Comparison of ENCODE assay signal across 17 cellular contexts in genomic region chr9:83362341-83362995, GRCh38.
DNase-seq lines count a peak whose midpoint lies in the region; TF ChIP-seq lines count a peak whose summit lies in the region.
"Had no signal": no experiment of that assay in that cellular context is flagged by ENCODE, and none has a peak within 500 bp of the region (broad histone marks: within the 10 kb centered on the region; RNA-seq: fewer than 3 reads in every experiment).

No MANE protein-coding gene starts in this region.

- H3K4me3 Mint-ChIP-seq in chondrocyte (ENCODE audit: unreplicated experiment): no peak overlapping the region
- H3K4me3 Mint-ChIP-seq in neural progenitor cell: no peak overlapping the region
- H3K4me3 Mint-ChIP-seq: CD14-positive monocyte; CD4-positive, alpha-beta memory T cell had no signal

- no peaks in the 10 kb centered on the region for H3F3A ChIP-seq in neural progenitor cell (ENCODE audit: low read depth)

- no peak overlapping the region for H3K9ac ChIP-seq in neural progenitor cell
- H3K9ac ChIP-seq: BLaER1 had no signal

- H3K79me2 ChIP-seq in neural progenitor cell (ENCODE audit: low read depth): no peaks in the 10 kb centered on the region

- CTCF ChIA-PET in HEK293 (lab: Yijun Ruan, JAX): no interaction called here

- H4K20me1 ChIP-seq in neural progenitor cell (ENCODE audit: low read depth): no peaks in the 10 kb centered on the region
- H4K20me1 ChIP-seq: BLaER1 had no signal

- peak; percentile 57 for DNase-seq in NCI-H82 (lab: John Stamatoyannopoulos, UW)
- no peak for DNase-seq in NCI-H82 treated with DMSO at 0.1 percent for 48 hours (lab: John Stamatoyannopoulos, UW; ENCODE audit: unreplicated experiment)
- no peak for DNase-seq in chondrocyte (ENCODE audit: low spot score)
- peak; percentile 34 for DNase-seq in neural progenitor cell (ENCODE audit: low spot score)
- no peak for DNase-seq in NCI-H446 treated with DMSO at 0.1 percent for 48 hours (lab: John Stamatoyannopoulos, UW)
- no peak for DNase-seq in dermis blood vessel endothelial cell
- DNase-seq in activated CD4-positive, alpha-beta T cell treated with anti-CD3 and anti-CD28 coated beads, Interleukin-2, amount 50 U/mL, for 48 hours: no peak
- DNase-seq: 8988T; CD4-positive, alpha-beta memory T cell; DMS53; DND-41; EL had no signal

- H3K4me1 ChIP-seq in HEK293 (ENCODE audit: control insufficient read depth, insufficient read depth, low read length) (no peaks in the 10 kb centered on the region), neural progenitor cell (no peaks in the 10 kb centered on the region)
- H3K4me1 ChIP-seq: BLaER1, HAP-1 had no signal

- H3K4me2 ChIP-seq in neural progenitor cell: no peak overlapping the region
- H3K4me2 ChIP-seq: BLaER1 had no signal

- H3K27ac ChIP-seq in HEK293 (ENCODE audit: extremely low read depth, low read depth, low read length): no peak overlapping the region
- no peak overlapping the region for H3K27ac ChIP-seq in neural progenitor cell
- H3K27ac ChIP-seq: BLaER1 had no signal

- H3K4me1 Mint-ChIP-seq in chondrocyte (ENCODE audit: low read depth) (peaks cover 20% of the 10 kb centered on the region), neural progenitor cell (peaks cover 2% of the 10 kb centered on the region)
- H3K4me1 Mint-ChIP-seq: CD14-positive monocyte; CD4-positive, alpha-beta memory T cell had no signal

- H3K36me3 ChIP-seq in HEK293 (ENCODE audit: control insufficient read depth in 2 of 2, insufficient read depth in 1 of 2, low read length in 2 of 2): no peaks in the 10 kb centered on the region
- H3K36me3 ChIP-seq in neural progenitor cell: no peaks in the 10 kb centered on the region
- H3K36me3 ChIP-seq: BLaER1, HAP-1 had no signal

- TF ChIP-seq CTCF in HEK293 (tag by site-specific recombination; IDR thresholded peaks at IDR 0.05) (no peak), chondrocyte (IDR thresholded peaks at IDR 0.05) (no peak), neural progenitor cell (IDR thresholded peaks at IDR 0.05) (no peak)

- H3K9me3 ChIP-seq in HEK293 (ENCODE audit: control insufficient read depth, insufficient read depth, low read depth, low read length) (no peaks in the 10 kb centered on the region), neural progenitor cell (ENCODE audit: low read depth) (no peaks in the 10 kb centered on the region)
- H3K9me3 ChIP-seq: BLaER1, HAP-1 had no signal

- H3K27me3 Mint-ChIP-seq in chondrocyte (ENCODE audit: low read depth): no peaks in the 10 kb centered on the region
- H3K27me3 Mint-ChIP-seq in neural progenitor cell (ENCODE audit: insufficient read depth, low read depth): peaks cover 2% of the 10 kb centered on the region
- H3K27me3 Mint-ChIP-seq: CD4-positive, alpha-beta memory T cell had no signal

- H3K9me3 Mint-ChIP-seq in chondrocyte (ENCODE audit: low read depth): peaks cover 12% of the 10 kb centered on the region
- H3K9me3 Mint-ChIP-seq in neural progenitor cell: no peaks in the 10 kb centered on the region

- H3K27ac Mint-ChIP-seq in chondrocyte (ENCODE audit: unreplicated experiment) (peak overlapping the region; percentile 52), neural progenitor cell (no peak overlapping the region)
- H3K27ac Mint-ChIP-seq: CD14-positive monocyte; CD4-positive, alpha-beta memory T cell had no signal

- H2AFZ ChIP-seq in neural progenitor cell (replicated peaks): no peak overlapping the region

- H3K4me3 ChIP-seq in HEK293 (ENCODE audit: low read depth, low read length) (no peak overlapping the region), neural progenitor cell (no peak overlapping the region)
- H3K4me3 ChIP-seq: BLaER1, GM12878, HAP-1 had no signal

- H3K36me3 Mint-ChIP-seq in chondrocyte (ENCODE audit: low read depth): no peaks in the 10 kb centered on the region
- no peaks in the 10 kb centered on the region for H3K36me3 Mint-ChIP-seq in neural progenitor cell

- POLR2A ChIA-PET in HEK293 (lab: Yijun Ruan, JAX): no interaction called here

- H3K27me3 ChIP-seq in neural progenitor cell: no peaks in the 10 kb centered on the region
- H3K27me3 ChIP-seq: BLaER1 had no signal

TF ChIP-seq in HEK293, 187 proteins besides CTCF, POLR2A, EP300 and RAD21:
- TF ChIP-seq ZNF837 (tag by site-specific recombination; IDR thresholded peaks at IDR 0.05) (no peak), ZNF133 (tag by site-specific recombination; IDR thresholded peaks at IDR 0.05) (no peak), ZNF248 (tag by site-specific recombination; IDR thresholded peaks at IDR 0.05) (no peak), EGR2 (tag by site-specific recombination; IDR thresholded peaks at IDR 0.05; ENCODE audit: low read depth) (no peak), ZBTB1 (tag by site-specific recombination; IDR thresholded peaks at IDR 0.05) (no peak), ZNF2 (tag by site-specific recombination; IDR thresholded peaks at IDR 0.05) (no peak), FEZF1 (tag by site-specific recombination; IDR thresholded peaks at IDR 0.05) (no peak), ZNF366 (tag by site-specific recombination; conservative IDR thresholded peaks at IDR 0.05) (peak; percentile 88)
- TF ChIP-seq, protein P1, sequence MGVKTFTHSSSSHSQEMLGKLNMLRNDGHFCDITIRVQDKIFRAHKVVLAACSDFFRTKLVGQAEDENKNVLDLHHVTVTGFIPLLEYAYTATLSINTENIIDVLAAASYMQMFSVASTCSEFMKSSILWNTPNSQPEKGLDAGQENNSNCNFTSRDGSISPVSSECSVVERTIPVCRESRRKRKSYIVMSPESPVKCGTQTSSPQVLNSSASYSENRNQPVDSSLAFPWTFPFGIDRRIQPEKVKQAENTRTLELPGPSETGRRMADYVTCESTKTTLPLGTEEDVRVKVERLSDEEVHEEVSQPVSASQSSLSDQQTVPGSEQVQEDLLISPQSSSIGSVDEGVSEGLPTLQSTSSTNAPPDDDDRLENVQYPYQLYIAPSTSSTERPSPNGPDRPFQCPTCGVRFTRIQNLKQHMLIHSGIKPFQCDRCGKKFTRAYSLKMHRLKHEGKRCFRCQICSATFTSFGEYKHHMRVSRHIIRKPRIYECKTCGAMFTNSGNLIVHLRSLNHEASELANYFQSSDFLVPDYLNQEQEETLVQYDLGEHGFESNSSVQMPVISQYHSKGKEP (tag by site-specific recombination; IDR thresholded peaks at IDR 0.05): no peak
TF ChIP-seq in HEK293: peak in this region for 1.

Comparison
In these comparisons a context has a peak if more than half of its experiments do, and no peak if none do; other contexts are left out.
1. DNase-seq: peak in NCI-H82 (single experiment) and neural progenitor cell (single experiment); none in NCI-H82 treated with DMSO at 0.1 percent for 48 hours (single experiment), chondrocyte (single experiment), NCI-H446 treated with DMSO at 0.1 percent for 48 hours (single experiment), dermis blood vessel endothelial cell (single experiment) and activated CD4-positive, alpha-beta T cell treated with anti-CD3 and anti-CD28 coated beads, Interleukin-2, amount 50 U/mL, for 48 hours (0 of 2).